In the genomic region with DNA sequence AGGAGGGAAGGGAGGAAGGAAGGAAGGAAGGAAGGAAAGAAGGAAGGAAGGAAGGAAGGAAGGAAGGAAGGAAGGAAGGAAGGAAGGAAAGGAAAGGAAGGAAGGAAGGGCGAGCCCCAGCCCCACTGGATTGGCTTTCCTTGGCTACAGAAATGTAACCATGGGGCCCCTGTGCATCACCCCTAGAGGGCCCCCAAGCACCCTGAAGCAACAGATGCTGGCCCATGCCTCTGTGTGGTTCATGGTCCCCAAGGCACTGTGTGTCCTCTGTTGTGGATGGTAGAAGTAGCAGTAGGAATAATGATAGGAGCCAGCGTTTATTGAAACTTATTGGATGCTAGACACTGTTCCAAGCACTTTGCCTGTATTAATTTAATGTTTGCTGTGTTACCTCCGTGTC, we compare ENCODE assay signal across 1 cellular context.
TF ChIP-seq lines count a peak whose summit lies in the region.

No MANE protein-coding gene starts in this region.

TF ChIP-seq in IMR-90, 13 proteins besides CTCF, POLR2A, EP300 and RAD21 (continued from another document):
- TF ChIP-seq NFE2L2 (IDR thresholded peaks at IDR 0.05; ENCODE audit: low read depth, low read length) (no peak), FOS (IDR thresholded peaks at IDR 0.05; ENCODE audit: low read depth, low read length) (no peak), BHLHE40 (IDR thresholded peaks at IDR 0.05; ENCODE audit: low read depth, low read length) (no peak), MAZ (IDR thresholded peaks at IDR 0.05; ENCODE audit: borderline replicate concordance, low read depth, low read length) (no peak), RCOR1 (IDR thresholded peaks at IDR 0.05; ENCODE audit: insufficient replicate concordance, low read length) (no peak), MXI1 (IDR thresholded peaks at IDR 0.05; ENCODE audit: borderline replicate concordance, low read depth, low read length) (no peak)
- TF ChIP-seq, protein P1, sequence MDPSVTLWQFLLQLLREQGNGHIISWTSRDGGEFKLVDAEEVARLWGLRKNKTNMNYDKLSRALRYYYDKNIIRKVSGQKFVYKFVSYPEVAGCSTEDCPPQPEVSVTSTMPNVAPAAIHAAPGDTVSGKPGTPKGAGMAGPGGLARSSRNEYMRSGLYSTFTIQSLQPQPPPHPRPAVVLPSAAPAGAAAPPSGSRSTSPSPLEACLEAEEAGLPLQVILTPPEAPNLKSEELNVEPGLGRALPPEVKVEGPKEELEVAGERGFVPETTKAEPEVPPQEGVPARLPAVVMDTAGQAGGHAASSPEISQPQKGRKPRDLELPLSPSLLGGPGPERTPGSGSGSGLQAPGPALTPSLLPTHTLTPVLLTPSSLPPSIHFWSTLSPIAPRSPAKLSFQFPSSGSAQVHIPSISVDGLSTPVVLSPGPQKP (IDR thresholded peaks at IDR 0.05; ENCODE audit: borderline replicate concordance, low read depth, low read length): no peak
- TF ChIP-seq, protein P2, sequence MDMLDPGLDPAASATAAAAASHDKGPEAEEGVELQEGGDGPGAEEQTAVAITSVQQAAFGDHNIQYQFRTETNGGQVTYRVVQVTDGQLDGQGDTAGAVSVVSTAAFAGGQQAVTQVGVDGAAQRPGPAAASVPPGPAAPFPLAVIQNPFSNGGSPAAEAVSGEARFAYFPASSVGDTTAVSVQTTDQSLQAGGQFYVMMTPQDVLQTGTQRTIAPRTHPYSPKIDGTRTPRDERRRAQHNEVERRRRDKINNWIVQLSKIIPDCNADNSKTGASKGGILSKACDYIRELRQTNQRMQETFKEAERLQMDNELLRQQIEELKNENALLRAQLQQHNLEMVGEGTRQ (IDR thresholded peaks at IDR 0.05; ENCODE audit: low read depth, low read length): no peak
